In the genomic region with DNA sequence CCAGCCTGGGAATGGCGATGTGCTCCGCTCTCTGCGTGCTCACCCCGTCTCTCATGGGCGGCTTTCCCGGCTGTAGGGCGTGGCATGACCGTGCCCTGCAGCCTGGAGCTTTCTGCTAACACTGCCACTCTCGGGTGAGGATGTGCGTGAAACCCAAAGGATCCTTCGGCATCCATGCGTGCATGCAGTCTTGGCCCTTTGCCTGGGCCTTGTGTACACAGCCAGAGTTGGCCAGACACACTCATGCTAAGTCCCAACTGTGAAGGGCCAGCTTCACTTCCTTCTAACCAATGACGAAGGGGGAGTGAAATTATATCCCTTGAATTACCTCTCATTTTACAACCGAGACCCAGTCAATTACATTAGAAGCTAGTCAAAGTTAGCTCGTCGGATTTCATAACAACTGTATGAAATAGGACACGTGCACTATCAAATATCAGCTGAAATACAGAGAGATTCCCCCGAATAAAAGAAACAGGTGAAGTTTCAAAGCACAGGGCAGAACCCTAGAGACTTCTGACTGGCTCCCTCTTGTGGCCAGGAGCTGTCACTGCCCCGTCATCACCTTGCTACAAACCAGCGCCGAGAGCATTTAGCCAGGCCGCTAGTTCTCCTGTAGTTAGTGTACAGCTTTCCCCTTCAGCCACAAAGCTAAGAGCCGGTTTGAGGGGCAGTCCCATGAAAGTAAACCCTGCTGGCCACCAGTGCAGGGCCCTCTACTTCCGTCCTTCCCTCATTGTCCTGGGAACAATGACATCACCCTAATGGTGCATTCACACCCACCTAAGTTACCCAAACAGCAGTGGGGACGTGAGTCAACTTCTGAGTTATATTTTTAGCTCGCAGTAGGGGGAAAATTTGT, we compare ENCODE assay signal across 8 cellular contexts.
DNase-seq lines count a peak whose midpoint lies in the region; ATAC-seq and TF ChIP-seq lines count a peak whose summit lies in the region.

No MANE protein-coding gene starts in this region.

- no peaks in the 10 kb centered on the region for H4K20me1 ChIP-seq in KMS-11 (ENCODE audit: insufficient read depth)

- ATAC-seq in GM21786 (IDR thresholded peaks at IDR 0.05; ENCODE audit: unreplicated experiment): peak; percentile 90
- ATAC-seq in Panc1: peak; percentile 92
- ATAC-seq in activated T-cell treated with anti-CD3 and anti-CD28 coated beads, Interleukin-2, amount 50 U/mL, for 72 hours (replicated peaks in 1 of 2): peak; percentile 79 to 86
- peak; percentile 92 for ATAC-seq in thoracic aorta (ENCODE audit: insufficient number of reproducible peaks, low FRiP score, low read depth)

- no peaks in the 10 kb centered on the region for H3K27me3 ChIP-seq in KMS-11 (ENCODE audit: insufficient read depth, low read depth)
- H3K27me3 ChIP-seq in Panc1 (ENCODE audit: control insufficient read depth, insufficient read depth, low read length): no peaks in the 10 kb centered on the region
- no peaks in the 10 kb centered on the region for H3K27me3 ChIP-seq in thoracic aorta (replicated peaks; ENCODE audit: insufficient read depth)

- no peaks in the 10 kb centered on the region for H3K36me3 ChIP-seq in KMS-11 (ENCODE audit: insufficient read depth)
- H3K36me3 ChIP-seq in Panc1 (ENCODE audit: control insufficient read depth, insufficient read depth, low read length): no peaks in the 10 kb centered on the region
- H3K36me3 ChIP-seq in thoracic aorta: no peaks in the 10 kb centered on the region

- peak; percentile 95 for DNase-seq in DMS79 treated with DMSO at 0.1 percent for 48 hours (lab: John Stamatoyannopoulos, UW)
- DNase-seq in Panc1 (ENCODE audit: low read depth, low spot score): peak; percentile 45
- DNase-seq in activated T-cell treated with anti-CD3 and anti-CD28 coated beads, Interleukin-2, amount 50 U/mL, for 72 hours: peak; percentile 73 to 79
- peak; percentile 59 for DNase-seq in fibroblast of the aortic adventitia (ENCODE audit: low read depth)
- peak in 31 of 56 donors; percentile 2 to 63 (median 13) for DNase-seq in nucleus accumbens (lab: John Stamatoyannopoulos, UW)
- no peak for DNase-seq in thoracic aorta (ENCODE audit: low spot score)

- H3K36me3 Mint-ChIP-seq in activated T-cell treated with anti-CD3 and anti-CD28 coated beads, Interleukin-2, amount 50 U/mL, for 72 hours (ENCODE audit: insufficient read depth in 2 of 2): peaks cover 0 to 3% of the 10 kb centered on the region in 2 donors

- no peaks in the 10 kb centered on the region for H3K9me3 Mint-ChIP-seq in activated T-cell treated with anti-CD3 and anti-CD28 coated beads, Interleukin-2, amount 50 U/mL, for 72 hours

- H3K4me2 ChIP-seq in KMS-11: peak overlapping the region; percentile 49

- H3K9me3 ChIP-seq in Panc1 (ENCODE audit: control insufficient read depth, insufficient read depth, low read depth, low read length) (no peaks in the 10 kb centered on the region), thoracic aorta (no peaks in the 10 kb centered on the region)

- peaks cover 16% of the 10 kb centered on the region for H3K4me1 Mint-ChIP-seq in activated T-cell treated with anti-CD3 and anti-CD28 coated beads, Interleukin-2, amount 50 U/mL, for 72 hours (ENCODE audit: low read depth)

- H3K79me2 ChIP-seq in KMS-11 (ENCODE audit: insufficient read depth, low read depth): no peaks in the 10 kb centered on the region

- POLR2A ChIA-PET in Panc1 (lab: Charles Lee): no interaction called here

- no peak overlapping the region for H3K27ac ChIP-seq in KMS-11
- 0 out of 2 replicates have a peak overlapping the region, but pooled peaks have one; percentile 32 for H3K27ac ChIP-seq in Panc1 (ENCODE audit: low read length)
- H3K27ac ChIP-seq in thoracic aorta: peak overlapping the region; percentile 58 to 62

- H3K9ac ChIP-seq in KMS-11: no peak overlapping the region

- intact Hi-C loops in Panc1 (cut with micrococcal nuclease; ENCODE audit: unreplicated experiment): loop anchor here (2.0 to 5.0 kb wide), 3 partner anchors 98 to 195 kb away; no protein-coding TSS in a partner anchor

- peak overlapping the region; percentile 57; the same call in 1 of the 2 replicates for H2AFZ ChIP-seq in KMS-11 (ENCODE audit: low read depth)

- CTCF ChIA-PET in Panc1 (lab: Charles Lee): interaction anchor here (0.5 to 2.3 kb wide), 13 partner anchors 10 to 513 kb away, joined by 3 to 18 read pairs (median 3); no protein-coding TSS in a partner anchor

- TF ChIP-seq CTCF in KMS-11 (conservative IDR thresholded peaks at IDR 0.05; ENCODE audit: low read depth, low read length): peak; percentile 96
- TF ChIP-seq CTCF in Panc1 (IDR thresholded peaks at IDR 0.05): peak; percentile 95
- TF ChIP-seq CTCF in fibroblast of the aortic adventitia (IDR thresholded peaks at IDR 0.05; ENCODE audit: insufficient read depth, low read length): peak; percentile 93
- TF ChIP-seq CTCF in thoracic aorta (IDR thresholded peaks at IDR 0.05): peak; percentile 81

- H3K4me3 ChIP-seq in KMS-11 (IDR thresholded peaks at IDR 0.05; ENCODE audit: insufficient read depth, low read depth, low read length): peak overlapping the region; percentile 55
- peak overlapping the region; percentile 12 to 14 for H3K4me3 ChIP-seq in Panc1 (ENCODE audit: low read depth in 2 of 2, low read length in 2 of 2)
- peak overlapping the region; percentile 46 for H3K4me3 ChIP-seq in fibroblast of the aortic adventitia (ENCODE audit: low read depth, low read length)
- H3K4me3 ChIP-seq in thoracic aorta: peak overlapping the region; percentile 56

- H3K4me1 ChIP-seq in KMS-11 (ENCODE audit: low read depth, poor library complexity, severe bottlenecking) (peaks cover 3% of the 10 kb centered on the region), Panc1 (ENCODE audit: control insufficient read depth, insufficient read depth, low read length) (peaks cover 13% of the 10 kb centered on the region), thoracic aorta (ENCODE audit: control insufficient read depth in 1 of 2, low read depth in 2 of 2) (peaks cover 5 to 17% of the 10 kb centered on the region in 2 donors)

- in situ Hi-C loops in Panc1 (cut with HindIII; ENCODE audit: low pct_unique_long_range_greater_than_20kb, low sequenced_read_pairs): no loop called here

- BruUV-seq in Panc1 (replicated peaks; lab: Mats Ljungman, UMichigan): no TSS peak

- peaks cover 14% of the 10 kb centered on the region for H3K27me3 Mint-ChIP-seq in activated T-cell treated with anti-CD3 and anti-CD28 coated beads, Interleukin-2, amount 50 U/mL, for 72 hours (ENCODE audit: low read depth)

- H3K4me3 Mint-ChIP-seq in activated T-cell treated with anti-CD3 and anti-CD28 coated beads, Interleukin-2, amount 50 U/mL, for 72 hours: peak overlapping the region in 1 of 2 donors; percentile 62

- H3K27ac Mint-ChIP-seq in activated T-cell treated with anti-CD3 and anti-CD28 coated beads, Interleukin-2, amount 50 U/mL, for 72 hours: no peak overlapping the region
